In genomic region chr6:155311583-155311982, GRCh38 we compare ENCODE assay signal across 17 cellular contexts. TPM values are rescaled to one million over a fixed set of nuclear protein-coding genes. Genes with fewer than 3 reads are reported as not detected.
DNase-seq lines count a peak whose midpoint lies in the region; ATAC-seq, FAIRE-seq and TF ChIP-seq lines count a peak whose summit lies in the region.
"Had no signal": no experiment of that assay in that cellular context is flagged by ENCODE, and none has a peak within 500 bp of the region (broad histone marks: within the 10 kb centered on the region; RNA-seq: fewer than 3 reads in every experiment).

No MANE protein-coding gene starts in this region.

- intact Hi-C loops in activated CD4-positive, alpha-beta memory T cell treated with anti-CD3 and anti-CD28 coated beads for 36 hours (cut with micrococcal nuclease): loop anchor here (5.0 to 10.0 kb wide), 8 partner anchors 637 to 1963 kb away; partner anchors contain the start of gene ARID1B
- intact Hi-C loops in PC-3 (cut with micrococcal nuclease): loop anchor here (2.0 to 10.0 kb wide), 2 partner anchors 123 to 1123 kb away; no protein-coding TSS in a partner anchor
- intact Hi-C loops in GM12878 (cut with micrococcal nuclease; ENCODE audit: unreplicated experiment): loop anchor here (10.0 kb wide), 2 partner anchors 577 to 1383 kb away; partner anchors contain the start of gene SCAF8
- intact Hi-C loops in activated naive CD4-positive, alpha-beta T cell treated with anti-CD3 and anti-CD28 coated beads for 36 hours (cut with micrococcal nuclease): loop anchor here (5.0 to 10.0 kb wide), 3 partner anchors 704 to 1473 kb away; no protein-coding TSS in a partner anchor

- H2AFZ ChIP-seq in PC-3 (ENCODE audit: low read length): no peak overlapping the region
- no peak overlapping the region for H2AFZ ChIP-seq in GM12878 (ENCODE audit: control insufficient read depth, low read depth, low read length)
- H2AFZ ChIP-seq in hepatocyte: no peak overlapping the region

- no peaks in the 10 kb centered on the region for H3K27me3 ChIP-seq in PC-3 (ENCODE audit: low read length)
- H3K27me3 ChIP-seq in GM12878 (replicated peaks in 1 of 2; ENCODE audit: control insufficient read depth in 2 of 2, insufficient read depth in 2 of 2, low read length in 1 of 2): no peaks in the 10 kb centered on the region
- H3K27me3 ChIP-seq in hepatocyte: no peaks in the 10 kb centered on the region

- H3K27me3 Mint-ChIP-seq in activated CD4-positive, alpha-beta memory T cell treated with anti-CD3 and anti-CD28 coated beads for 36 hours: no peaks in the 10 kb centered on the region
- H3K27me3 Mint-ChIP-seq in activated CD4-positive, alpha-beta memory T cell treated with anti-CD3 and anti-CD28 coated beads, Interleukin-2, amount 10 ng/mL, durations not matched to agents 7 days and 5 days: no peaks in the 10 kb centered on the region
- no peaks in the 10 kb centered on the region for H3K27me3 Mint-ChIP-seq in stimulated activated memory B cell treated with anti-CD40 and anti-IgM and Interleukin-4, amounts not matched to agents 10 μg/mL and 1 μg/mL and 100 μg/mL, for 72 hours
- no peaks in the 10 kb centered on the region for H3K27me3 Mint-ChIP-seq in activated naive CD4-positive, alpha-beta T cell treated with anti-CD3 and anti-CD28 coated beads for 36 hours (ENCODE audit: low read depth)

- no peak for ATAC-seq in PC-3
- ATAC-seq in GM12878: no peak
- ATAC-seq in stimulated activated memory B cell treated with anti-CD40 and anti-IgM and Interleukin-4, amounts not matched to agents 10 μg/mL and 1 μg/mL and 100 μg/mL, for 72 hours: no peak
- no peak for ATAC-seq in HG03196 (IDR thresholded peaks at IDR 0.05; ENCODE audit: unreplicated experiment)
- ATAC-seq: Right ventricle myocardium inferior had no signal

- RAD21 ChIA-PET in GM12878 (lab: Charles Lee; ENCODE audit: unreplicated experiment): interaction anchor here (1.9 to 7.0 kb wide), 2 partner anchors 23 to 133 kb away, joined by 5 to 54 read pairs; no protein-coding TSS in a partner anchor

- H3K9me2 ChIP-seq in PC-3 (replicated peaks; ENCODE audit: low read length) (no peaks in the 10 kb centered on the region), hepatocyte (replicated peaks; ENCODE audit: insufficient read depth) (no peaks in the 10 kb centered on the region)

- peaks cover 31% of the 10 kb centered on the region for H3K36me3 Mint-ChIP-seq in activated CD4-positive, alpha-beta memory T cell treated with anti-CD3 and anti-CD28 coated beads for 36 hours
- H3K36me3 Mint-ChIP-seq in activated CD4-positive, alpha-beta memory T cell treated with anti-CD3 and anti-CD28 coated beads, Interleukin-2, amount 10 ng/mL, durations not matched to agents 7 days and 5 days (ENCODE audit: low read depth): peaks cover 38% of the 10 kb centered on the region
- peaks cover 30% of the 10 kb centered on the region for H3K36me3 Mint-ChIP-seq in stimulated activated memory B cell treated with anti-CD40 and anti-IgM and Interleukin-4, amounts not matched to agents 10 μg/mL and 1 μg/mL and 100 μg/mL, for 72 hours
- H3K36me3 Mint-ChIP-seq in activated naive CD4-positive, alpha-beta T cell treated with anti-CD3 and anti-CD28 coated beads for 36 hours (ENCODE audit: low read depth): peaks cover 36% of the 10 kb centered on the region

- BruUV-seq in PC-3 (replicated peaks; lab: Mats Ljungman, UMichigan) (no TSS peak), GM12878 (replicated peaks; lab: Mats Ljungman, UMichigan) (no TSS peak)

- TF ChIP-seq CTCF in PC-3 (conservative IDR thresholded peaks at IDR 0.05; ENCODE audit: low read depth, low read length) (no peak), GM12878 (IDR thresholded peaks at IDR 0.05 in 2 of 3, conservative IDR thresholded peaks at IDR 0.05 in 1 of 3; ENCODE audit: control insufficient read depth in 2 of 3, extremely low read depth in 1 of 3, insufficient read depth in 1 of 3, low read depth in 3 of 3, low read length in 3 of 3) (no peak), hepatocyte (IDR thresholded peaks at IDR 0.05; ENCODE audit: poor library complexity) (no peak)

- no peak for TF ChIP-seq EP300 in GM12878 (IDR thresholded peaks at IDR 0.05; ENCODE audit: borderline replicate concordance in 1 of 2, control insufficient read depth in 1 of 2, low read depth in 2 of 2, low read length in 2 of 2)

- POLR2A ChIA-PET in activated CD4-positive, alpha-beta memory T cell treated with anti-CD3 and anti-CD28 coated beads for 36 hours (lab: Charles Lee): no interaction called here
- POLR2A ChIA-PET in activated CD4-positive, alpha-beta memory T cell treated with anti-CD3 and anti-CD28 coated beads, Interleukin-2, amount 10 ng/mL, durations not matched to agents 7 days and 5 days (lab: Charles Lee): interaction anchor here (0.6 to 1.6 kb wide), 2 partner anchors 35 to 141 kb away, joined by 3 to 5 read pairs; no protein-coding TSS in a partner anchor
- POLR2A ChIA-PET in PC-3 (lab: Charles Lee; ENCODE audit: unreplicated experiment): no interaction called here
- POLR2A ChIA-PET in GM12878 (lab: Charles Lee): no interaction called here

- H3K4me1 Mint-ChIP-seq in activated CD4-positive, alpha-beta memory T cell treated with anti-CD3 and anti-CD28 coated beads for 36 hours (ENCODE audit: low read depth): peaks cover 48% of the 10 kb centered on the region
- peaks cover 48% of the 10 kb centered on the region for H3K4me1 Mint-ChIP-seq in activated CD4-positive, alpha-beta memory T cell treated with anti-CD3 and anti-CD28 coated beads, Interleukin-2, amount 10 ng/mL, durations not matched to agents 7 days and 5 days
- peaks cover 28% of the 10 kb centered on the region for H3K4me1 Mint-ChIP-seq in stimulated activated memory B cell treated with anti-CD40 and anti-IgM and Interleukin-4, amounts not matched to agents 10 μg/mL and 1 μg/mL and 100 μg/mL, for 72 hours
- H3K4me1 Mint-ChIP-seq in activated naive CD4-positive, alpha-beta T cell treated with anti-CD3 and anti-CD28 coated beads for 36 hours (ENCODE audit: low read depth): peaks cover 38% of the 10 kb centered on the region

- SMC1A ChIA-PET in GM12878 (lab: Charles Lee; ENCODE audit: uncharacterized antibody, unreplicated experiment): interaction anchor here (0.8 to 3.7 kb wide), 8 partner anchors 10 to 1469 kb away, joined by 3 to 16 read pairs (median 3); no protein-coding TSS in a partner anchor

- peak overlapping the region; percentile 13 for H3K27ac Mint-ChIP-seq in activated CD4-positive, alpha-beta memory T cell treated with anti-CD3 and anti-CD28 coated beads for 36 hours
- no peak overlapping the region for H3K27ac Mint-ChIP-seq in activated CD4-positive, alpha-beta memory T cell treated with anti-CD3 and anti-CD28 coated beads, Interleukin-2, amount 10 ng/mL, durations not matched to agents 7 days and 5 days
- peak overlapping the region; percentile 1 for H3K27ac Mint-ChIP-seq in stimulated activated memory B cell treated with anti-CD40 and anti-IgM and Interleukin-4, amounts not matched to agents 10 μg/mL and 1 μg/mL and 100 μg/mL, for 72 hours
- no peak overlapping the region for H3K27ac Mint-ChIP-seq in activated naive CD4-positive, alpha-beta T cell treated with anti-CD3 and anti-CD28 coated beads for 36 hours

- CTCF ChIA-PET in activated CD4-positive, alpha-beta memory T cell treated with anti-CD3 and anti-CD28 coated beads for 36 hours (lab: Charles Lee): interaction anchor here (1.4 kb wide), 1 partner anchor 134 kb away, joined by 4 read pairs; no protein-coding TSS in a partner anchor
- CTCF ChIA-PET in activated CD4-positive, alpha-beta memory T cell treated with anti-CD3 and anti-CD28 coated beads, Interleukin-2, amount 10 ng/mL, durations not matched to agents 7 days and 5 days (lab: Charles Lee): interaction anchor here (0.6 kb wide), 1 partner anchor 1970 kb away, joined by 3 read pairs; no protein-coding TSS in a partner anchor
- CTCF ChIA-PET in PC-3 (lab: Charles Lee): no interaction called here
- CTCF ChIA-PET in GM12878 (lab: Yijun Ruan, JAX): interaction anchor here (1.4 to 3.0 kb wide), 3 partner anchors 10 to 134 kb away, joined by 5 to 17 read pairs (median 6); no protein-coding TSS in a partner anchor
- CTCF ChIA-PET in activated naive CD4-positive, alpha-beta T cell treated with anti-CD3 and anti-CD28 coated beads for 36 hours (lab: Charles Lee): interaction anchor here (1.1 kb wide), 1 partner anchor 134 kb away, joined by 3 read pairs; no protein-coding TSS in a partner anchor

- in situ Hi-C loops in GM12878 (cut with MboI): no loop called here

- H3K27ac ChIP-seq in PC-3 (ENCODE audit: low read length) (peak overlapping the region; percentile 78), GM12878 (ENCODE audit: control insufficient read depth, insufficient read depth) (no peak overlapping the region), hepatocyte (no peak overlapping the region)
- H3K27ac ChIP-seq: C4-2B, SK-N-MC had no signal

- no peaks in the 10 kb centered on the region for H3K9me3 ChIP-seq in PC-3 (ENCODE audit: low read length)
- H3K9me3 ChIP-seq in GM12878 (replicated peaks; ENCODE audit: control insufficient read depth, insufficient read depth, low read length): no peaks in the 10 kb centered on the region; the same call in 2 of the 3 replicates
- H3K9me3 ChIP-seq in hepatocyte (ENCODE audit: low read depth): no peaks in the 10 kb centered on the region

- WGBS in GM12878 (ENCODE audit: insufficient coverage, insufficient replicate concordance, low lambda C conversion rate, missing lambda C conversion rate): 70% methylated on average over 2 of the region's 2 CpGs
- WGBS in hepatocyte (ENCODE audit: low lambda C conversion rate, missing lambda C conversion rate): 99% methylated on average over 2 of the region's 2 CpGs

- H3K4me1 ChIP-seq in PC-3 (ENCODE audit: insufficient read depth, low read length) (peaks cover 39% of the 10 kb centered on the region), GM12878 (ENCODE audit: control insufficient read depth, insufficient read depth, low read length) (no peaks in the 10 kb centered on the region), hepatocyte (ENCODE audit: insufficient read depth) (peaks cover 4% of the 10 kb centered on the region)

- no peak for FAIRE-seq in GM12878 (lab: Jason Lieb, UNC)

- H3F3A ChIP-seq in PC-3 (ENCODE audit: low read length, unreplicated experiment): no peaks in the 10 kb centered on the region

- no peak overlapping the region for H3K4me3 Mint-ChIP-seq in activated CD4-positive, alpha-beta memory T cell treated with anti-CD3 and anti-CD28 coated beads for 36 hours
- H3K4me3 Mint-ChIP-seq in activated CD4-positive, alpha-beta memory T cell treated with anti-CD3 and anti-CD28 coated beads, Interleukin-2, amount 10 ng/mL, durations not matched to agents 7 days and 5 days: no peak overlapping the region
- H3K4me3 Mint-ChIP-seq in stimulated activated memory B cell treated with anti-CD40 and anti-IgM and Interleukin-4, amounts not matched to agents 10 μg/mL and 1 μg/mL and 100 μg/mL, for 72 hours: no peak overlapping the region
- no peak overlapping the region for H3K4me3 Mint-ChIP-seq in activated naive CD4-positive, alpha-beta T cell treated with anti-CD3 and anti-CD28 coated beads for 36 hours

- no peak overlapping the region for H3K4me2 ChIP-seq in PC-3 (ENCODE audit: low read length)
- peak overlapping the region; percentile 42; the same call in 1 of the 2 replicates for H3K4me2 ChIP-seq in GM12878 (ENCODE audit: control insufficient read depth, insufficient read depth)
- no peak overlapping the region for H3K4me2 ChIP-seq in hepatocyte

- H3K9me3 Mint-ChIP-seq in activated CD4-positive, alpha-beta memory T cell treated with anti-CD3 and anti-CD28 coated beads for 36 hours: no peaks in the 10 kb centered on the region
- no peaks in the 10 kb centered on the region for H3K9me3 Mint-ChIP-seq in activated CD4-positive, alpha-beta memory T cell treated with anti-CD3 and anti-CD28 coated beads, Interleukin-2, amount 10 ng/mL, durations not matched to agents 7 days and 5 days
- H3K9me3 Mint-ChIP-seq in stimulated activated memory B cell treated with anti-CD40 and anti-IgM and Interleukin-4, amounts not matched to agents 10 μg/mL and 1 μg/mL and 100 μg/mL, for 72 hours: no peaks in the 10 kb centered on the region
- no peaks in the 10 kb centered on the region for H3K9me3 Mint-ChIP-seq in activated naive CD4-positive, alpha-beta T cell treated with anti-CD3 and anti-CD28 coated beads for 36 hours

- TF ChIP-seq RAD21 in GM12878 (IDR thresholded peaks at IDR 0.05; ENCODE audit: insufficient read depth, low read depth, low read length): no peak

- H3K4me3 ChIP-seq in PC-3 (ENCODE audit: low read length): no peak overlapping the region
- H3K4me3 ChIP-seq in GM12878: no peak overlapping the region
- no peak overlapping the region for H3K4me3 ChIP-seq in hepatocyte
- H3K4me3 ChIP-seq: SK-N-MC had no signal

- H3K79me2 ChIP-seq in PC-3 (ENCODE audit: low read length) (peaks cover 29% of the 10 kb centered on the region), GM12878 (ENCODE audit: control insufficient read depth, insufficient read depth, low read length) (peaks cover 20% of the 10 kb centered on the region), hepatocyte (peaks cover 21% of the 10 kb centered on the region)

- H3K9ac ChIP-seq in PC-3 (ENCODE audit: low read length): no peak overlapping the region; the same call in 1 of the 2 replicates
- no peak overlapping the region for H3K9ac ChIP-seq in GM12878 (ENCODE audit: control insufficient read depth, insufficient read depth, low read length)

- no peaks in the 10 kb centered on the region for H4K20me1 ChIP-seq in PC-3 (ENCODE audit: low read length)
- H4K20me1 ChIP-seq in GM12878 (ENCODE audit: control insufficient read depth, insufficient read depth): no peaks in the 10 kb centered on the region
- H4K20me1 ChIP-seq in hepatocyte (ENCODE audit: insufficient read depth, poor library complexity, severe bottlenecking): no peaks in the 10 kb centered on the region

- H3K36me3 ChIP-seq in PC-3 (ENCODE audit: low read depth, low read length) (peaks cover 18% of the 10 kb centered on the region; the same call in 1 of the 2 replicates), GM12878 (ENCODE audit: control insufficient read depth in 2 of 2, insufficient read depth in 2 of 2, low read length in 1 of 2) (peaks cover 0 to 14% of the 10 kb centered on the region in 2 experiments; a peak in 2 of 4 replicates), hepatocyte (replicated peaks; ENCODE audit: insufficient read depth, low read depth) (no peaks in the 10 kb centered on the region)

- TF ChIP-seq POLR2A in GM12878 (IDR thresholded peaks at IDR 0.05; ENCODE audit: low read depth, low read length): no peak

- DNase-seq in activated CD4-positive, alpha-beta memory T cell treated with anti-CD3 and anti-CD28 coated beads for 36 hours: no peak
- DNase-seq in activated CD4-positive, alpha-beta memory T cell treated with anti-CD3 and anti-CD28 coated beads, Interleukin-2, amount 10 ng/mL, durations not matched to agents 7 days and 5 days: no peak
- DNase-seq in PC-3 (no peak), GM12878 (ENCODE audit: low read depth, low spot score) (no peak), hepatocyte (ENCODE audit: low spot score) (no peak)
- DNase-seq in activated naive CD4-positive, alpha-beta T cell treated with anti-CD3 and anti-CD28 coated beads for 36 hours: no peak
- DNase-seq: HCEC 1CT, KBM-7, NCI-H1048 had no signal

RNA-seq across cellular contexts. Expression of gene TFB1M, which starts 2.7 kb away (rescaled TPM):
- 10 to 100 TPM; 45.1 to 48.5 TPM for total RNA-seq in activated CD4-positive, alpha-beta memory T cell treated with anti-CD3 and anti-CD28 coated beads for 36 hours
- total RNA-seq in activated CD4-positive, alpha-beta memory T cell treated with anti-CD3 and anti-CD28 coated beads, Interleukin-2, amount 10 ng/mL, durations not matched to agents 7 days and 5 days: 10 to 100 TPM; 24.6 to 28.1 TPM
- total RNA-seq in PC-3 (2014; rRNA removed) (23.1 and 25.6 TPM in 2 replicates), GM12878 (2014; rRNA removed) (29.9 and 34.7 TPM in 2 replicates), GM12878 (2014; rRNA removed; fragmentation: Illumina TruSeq; extraction: Trizol) (37.4 and 37.7 TPM in 2 replicates), GM12878 (2021) (35.9 and 36.1 TPM in 2 replicates), hepatocyte (11.2 and 16.4 TPM in 2 replicates)
- total RNA-seq in GM12878 (2013; cell fraction: nucleolus; rRNA removed): 122 and 123 TPM in 2 replicates
- 19.2 TPM for polyA plus RNA-seq in GM12878 (2011; ENCODE audit: low read depth)
- polyA plus RNA-seq in GM12878 (2011; rRNA removed) (55.6 and 59.6 TPM in 2 replicates), GM12878 (2014; fragmentation: Illumina TruSeq; extraction: Trizol) (32.2 and 37.7 TPM in 2 replicates), GM12878 (2014; fragmentation: Nextera tagmentation; extraction: Ambion mirVana) (100 to 1,000 TPM in 1 of 2 experiments, 10 to 100 TPM in 1; 95.8 to 117 TPM), GM12878 (2014; rRNA removed) (28.0 and 35.7 TPM in 2 replicates), GM12878 (2016; fragmentation: Nextera tagmentation; extraction: Ambion mirVana) (10 to 100 TPM; 45.2 to 53.2 TPM), hepatocyte (10.3 and 14.9 TPM in 2 replicates)
- polyA plus RNA-seq in GM12878 (2011; cell fraction: cytosol; rRNA removed): 35.8 and 36.2 TPM in 2 replicates
- polyA plus RNA-seq in GM12878 (2011; cell fraction: nucleus; rRNA removed): 52.0 and 66.4 TPM in 2 replicates
- polyA plus RNA-seq in GM12878 (2012): 14.2 and 24.2 TPM in 2 replicates
- polyA minus RNA-seq in GM12878 (2011; rRNA and poly(A)+ RNA removed): 44.2 and 51.9 TPM in 2 replicates
- polyA minus RNA-seq in GM12878 (2011; cell fraction: cytosol; rRNA and poly(A)+ RNA removed): 12.8 and 14.3 TPM in 2 replicates
- polyA minus RNA-seq in GM12878 (2011; cell fraction: nucleus; rRNA and poly(A)+ RNA removed): 64.9 and 86.9 TPM in 2 replicates
- total RNA-seq in activated naive CD4-positive, alpha-beta T cell treated with anti-CD3 and anti-CD28 coated beads for 36 hours: 10 to 100 TPM; 38.7 to 45.3 TPM

RNA-seq across cellular contexts. Expression of gene CLDN20, which starts 47.8 kb away (rescaled TPM):
- total RNA-seq in activated CD4-positive, alpha-beta memory T cell treated with anti-CD3 and anti-CD28 coated beads for 36 hours: not detected
- not detected for total RNA-seq in activated CD4-positive, alpha-beta memory T cell treated with anti-CD3 and anti-CD28 coated beads, Interleukin-2, amount 10 ng/mL, durations not matched to agents 7 days and 5 days
- total RNA-seq in PC-3 (2014; rRNA removed): not detected in 2 replicates
- not detected in 2 replicates for total RNA-seq in GM12878 (2013; cell fraction: nucleolus; rRNA removed)
- not detected in 2 replicates for total RNA-seq in GM12878 (2014; rRNA removed)
- not detected in 2 replicates for total RNA-seq in GM12878 (2014; rRNA removed; fragmentation: Illumina TruSeq; extraction: Trizol)
- total RNA-seq in GM12878 (2021): not detected in 2 replicates
- polyA plus RNA-seq in GM12878 (2011; ENCODE audit: low read depth): not detected
- not detected in 2 replicates for polyA plus RNA-seq in GM12878 (2011; rRNA removed)
- polyA plus RNA-seq in GM12878 (2011; cell fraction: cytosol; rRNA removed): 0.06 TPM in 1 of 2 replicates, not detected in the other
- not detected in 2 replicates for polyA plus RNA-seq in GM12878 (2011; cell fraction: nucleus; rRNA removed)
- 0.31 and 0.51 TPM in 2 replicates for polyA plus RNA-seq in GM12878 (2012)
- not detected in 2 replicates for polyA plus RNA-seq in GM12878 (2014; fragmentation: Illumina TruSeq; extraction: Trizol)
- not detected for polyA plus RNA-seq in GM12878 (2014; fragmentation: Nextera tagmentation; extraction: Ambion mirVana)
- polyA plus RNA-seq in GM12878 (2014; rRNA removed): not detected in 2 replicates
- polyA plus RNA-seq in GM12878 (2016; fragmentation: Nextera tagmentation; extraction: Ambion mirVana): under 1 TPM; 0.13 to 0.23 TPM
- not detected in 2 replicates for polyA minus RNA-seq in GM12878 (2011; rRNA and poly(A)+ RNA removed)
- not detected in 2 replicates for polyA minus RNA-seq in GM12878 (2011; cell fraction: cytosol; rRNA and poly(A)+ RNA removed)
- polyA minus RNA-seq in GM12878 (2011; cell fraction: nucleus; rRNA and poly(A)+ RNA removed): 0.24 TPM in 1 of 2 replicates, not detected in the other
- total RNA-seq in hepatocyte: not detected in 2 replicates
- polyA plus RNA-seq in hepatocyte: 0.38 and 0.56 TPM in 2 replicates
- not detected for total RNA-seq in activated naive CD4-positive, alpha-beta T cell treated with anti-CD3 and anti-CD28 coated beads for 36 hours
- total RNA-seq: A172, HT1080, M059J had no signal

Comparison
In these comparisons a context has a peak if more than half of its experiments do, and no peak if none do; other contexts are left out.
1. H3K27ac Mint-ChIP-seq: peak in activated CD4-positive, alpha-beta memory T cell treated with anti-CD3 and anti-CD28 coated beads for 36 hours (single experiment) and stimulated activated memory B cell treated with anti-CD40 and anti-IgM and Interleukin-4, amounts not matched to agents 10 μg/mL and 1 μg/mL and 100 μg/mL, for 72 hours (single experiment); none in activated CD4-positive, alpha-beta memory T cell treated with anti-CD3 and anti-CD28 coated beads, Interleukin-2, amount 10 ng/mL, durations not matched to agents 7 days and 5 days (single experiment) and activated naive CD4-positive, alpha-beta T cell treated with anti-CD3 and anti-CD28 coated beads for 36 hours (single experiment).